In the genomic region with DNA sequence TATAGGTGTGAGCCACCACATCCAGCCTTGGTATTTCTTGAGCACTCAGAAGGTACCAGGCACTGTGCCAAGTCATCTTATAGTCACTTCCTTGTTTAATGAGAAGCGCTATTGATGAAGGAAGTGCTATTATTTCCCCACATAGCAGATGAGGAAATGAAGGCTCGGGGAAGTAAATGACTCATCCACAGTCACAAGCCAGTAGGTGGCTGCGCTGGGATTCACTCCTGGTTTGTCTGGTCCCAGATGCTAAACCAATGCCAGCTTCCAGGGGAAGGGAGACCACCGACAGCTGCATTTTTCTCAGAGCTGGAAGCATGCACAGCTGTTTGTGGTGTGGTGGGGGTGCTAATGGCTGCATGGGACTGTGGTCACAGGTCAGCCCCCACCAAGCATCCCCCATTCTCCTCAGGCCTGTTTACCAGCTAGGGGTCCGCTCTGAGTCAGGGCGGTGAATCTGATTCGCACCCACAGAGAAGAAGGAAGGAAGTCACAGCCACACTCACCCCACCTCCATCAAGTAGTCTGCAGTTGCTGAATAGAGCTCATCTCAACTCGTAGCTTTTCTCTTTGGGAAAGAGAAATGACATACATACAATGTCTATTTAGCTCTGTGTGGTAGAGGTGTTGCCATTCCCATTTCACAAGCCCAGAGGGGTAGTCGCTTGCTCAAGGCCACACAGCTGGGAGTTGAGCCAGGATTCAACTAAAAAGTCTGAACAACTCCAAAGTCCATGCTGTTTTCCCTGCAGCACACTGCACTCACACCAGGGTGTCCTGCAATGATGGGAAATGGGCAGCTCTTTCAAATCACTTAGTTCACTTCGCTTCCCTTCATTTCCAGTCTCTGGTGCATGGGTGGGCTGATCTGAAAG, we compare ENCODE assay signal across 1 cellular context.
TF ChIP-seq lines count a peak whose summit lies in the region.

No MANE protein-coding gene starts in this region.

TF ChIP-seq in HepG2, 621 proteins besides CTCF, POLR2A, EP300 and RAD21 (continued from another document and continues in another):
- 0 out of 2 replicates have a peak, but pooled peaks have one; percentile 30 for TF ChIP-seq ZNF205 (CRISPR knock-in tag; IDR thresholded peaks at IDR 0.05)
- TF ChIP-seq HMGXB4 (CRISPR knock-in tag; IDR thresholded peaks at IDR 0.05; ENCODE audit: borderline replicate concordance in 1 of 2, low read depth in 1 of 2), result 0 out of 4 replicates have a peak, but pooled peaks of 1 of the 2 experiments have one; percentile 40
- TF ChIP-seq ZFY (CRISPR knock-in tag; IDR thresholded peaks at IDR 0.05), result peak; percentile 39; the same call in 1 of the 2 replicates
- TF ChIP-seq NFE2 (CRISPR knock-in tag; IDR thresholded peaks at IDR 0.05), result no peak
- no peak for TF ChIP-seq ZNF746 (CRISPR knock-in tag; IDR thresholded peaks at IDR 0.05)
- no peak for TF ChIP-seq TRIM24 (CRISPR knock-in tag; IDR thresholded peaks at IDR 0.05)
- TF ChIP-seq SATB2 (CRISPR knock-in tag; IDR thresholded peaks at IDR 0.05), result no peak
- TF ChIP-seq, protein P1, sequence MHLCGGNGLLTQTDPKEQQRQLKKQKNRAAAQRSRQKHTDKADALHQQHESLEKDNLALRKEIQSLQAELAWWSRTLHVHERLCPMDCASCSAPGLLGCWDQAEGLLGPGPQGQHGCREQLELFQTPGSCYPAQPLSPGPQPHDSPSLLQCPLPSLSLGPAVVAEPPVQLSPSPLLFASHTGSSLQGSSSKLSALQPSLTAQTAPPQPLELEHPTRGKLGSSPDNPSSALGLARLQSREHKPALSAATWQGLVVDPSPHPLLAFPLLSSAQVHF (CRISPR knock-in tag; IDR thresholded peaks at IDR 0.05), result no peak
- no peak for TF ChIP-seq KLF12 (CRISPR knock-in tag; IDR thresholded peaks at IDR 0.05; ENCODE audit: borderline replicate concordance)
- TF ChIP-seq NFATC3 (CRISPR knock-in tag; IDR thresholded peaks at IDR 0.05), result no peak
- TF ChIP-seq ZHX2 (IDR thresholded peaks at IDR 0.05; ENCODE audit: low read depth), result no peak
- TF ChIP-seq ZHX2 (CRISPR knock-in tag; IDR thresholded peaks at IDR 0.05; ENCODE audit: borderline replicate concordance), result no peak
- no peak for TF ChIP-seq CSRNP2 (CRISPR knock-in tag; conservative IDR thresholded peaks at IDR 0.05; ENCODE audit: low read depth)
- no peak for TF ChIP-seq ZSCAN22 (CRISPR knock-in tag; IDR thresholded peaks at IDR 0.05)
- no peak for TF ChIP-seq ZNF549 (CRISPR knock-in tag; IDR thresholded peaks at IDR 0.05)
- TF ChIP-seq ZNF781 (CRISPR knock-in tag; IDR thresholded peaks at IDR 0.05; ENCODE audit: borderline replicate concordance, not compliant biosample characterization), result no peak
- TF ChIP-seq JUN (CRISPR knock-in tag; IDR thresholded peaks at IDR 0.05), result no peak
- TF ChIP-seq KDM5A (IDR thresholded peaks at IDR 0.05; ENCODE audit: borderline replicate concordance, low read length), result no peak
- TF ChIP-seq ZNF792 (CRISPR knock-in tag; IDR thresholded peaks at IDR 0.05), result peak; percentile 63; the same call in 1 of the 2 replicates
- no peak for TF ChIP-seq GABPA (IDR thresholded peaks at IDR 0.05; ENCODE audit: low read depth, low read length)
- TF ChIP-seq GABPA (CRISPR knock-in tag; IDR thresholded peaks at IDR 0.05; ENCODE audit: low read depth), result no peak
- peak; percentile 49 for TF ChIP-seq TEAD3 (CRISPR knock-in tag; optimal IDR thresholded peaks at IDR 0.05; ENCODE audit: borderline replicate concordance)
- no peak for TF ChIP-seq PAWR (CRISPR knock-in tag; IDR thresholded peaks at IDR 0.05; ENCODE audit: borderline replicate concordance)
- TF ChIP-seq ZNF547 (CRISPR knock-in tag; IDR thresholded peaks at IDR 0.05), result no peak
- TF ChIP-seq ZNF556 (CRISPR knock-in tag; IDR thresholded peaks at IDR 0.05; ENCODE audit: borderline replicate concordance), result no peak
- no peak for TF ChIP-seq GLI4 (CRISPR knock-in tag; IDR thresholded peaks at IDR 0.05; ENCODE audit: borderline replicate concordance)
- TF ChIP-seq, protein P2, sequence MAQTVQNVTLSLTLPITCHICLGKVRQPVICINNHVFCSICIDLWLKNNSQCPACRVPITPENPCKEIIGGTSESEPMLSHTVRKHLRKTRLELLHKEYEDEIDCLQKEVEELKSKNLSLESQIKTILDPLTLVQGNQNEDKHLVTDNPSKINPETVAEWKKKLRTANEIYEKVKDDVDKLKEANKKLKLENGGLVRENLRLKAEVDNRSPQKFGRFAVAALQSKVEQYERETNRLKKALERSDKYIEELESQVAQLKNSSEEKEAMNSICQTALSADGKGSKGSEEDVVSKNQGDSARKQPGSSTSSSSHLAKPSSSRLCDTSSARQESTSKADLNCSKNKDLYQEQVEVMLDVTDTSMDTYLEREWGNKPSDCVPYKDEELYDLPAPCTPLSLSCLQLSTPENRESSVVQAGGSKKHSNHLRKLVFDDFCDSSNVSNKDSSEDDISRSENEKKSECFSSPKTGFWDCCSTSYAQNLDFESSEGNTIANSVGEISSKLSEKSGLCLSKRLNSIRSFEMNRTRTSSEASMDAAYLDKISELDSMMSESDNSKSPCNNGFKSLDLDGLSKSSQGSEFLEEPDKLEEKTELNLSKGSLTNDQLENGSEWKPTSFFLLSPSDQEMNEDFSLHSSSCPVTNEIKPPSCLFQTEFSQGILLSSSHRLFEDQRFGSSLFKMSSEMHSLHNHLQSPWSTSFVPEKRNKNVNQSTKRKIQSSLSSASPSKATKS (CRISPR knock-in tag; IDR thresholded peaks at IDR 0.05), result no peak
- TF ChIP-seq ZNF616 (CRISPR knock-in tag; IDR thresholded peaks at IDR 0.05; ENCODE audit: low read depth), result no peak
- TF ChIP-seq TRIM22 (IDR thresholded peaks at IDR 0.05), result no peak
- TF ChIP-seq NFIC (IDR thresholded peaks at IDR 0.05; ENCODE audit: low read length), result peak; percentile 51; the same call in 1 of the 2 replicates
- TF ChIP-seq POLR2AphosphoS2 (IDR thresholded peaks at IDR 0.05; ENCODE audit: low read depth, low read length), result no peak
- TF ChIP-seq ZNF331 (CRISPR knock-in tag; IDR thresholded peaks at IDR 0.05), result peak; percentile 39; the same call in 1 of the 2 replicates
- no peak for TF ChIP-seq ZNF136 (CRISPR knock-in tag; IDR thresholded peaks at IDR 0.05; ENCODE audit: low read depth)
- TF ChIP-seq, protein P3, sequence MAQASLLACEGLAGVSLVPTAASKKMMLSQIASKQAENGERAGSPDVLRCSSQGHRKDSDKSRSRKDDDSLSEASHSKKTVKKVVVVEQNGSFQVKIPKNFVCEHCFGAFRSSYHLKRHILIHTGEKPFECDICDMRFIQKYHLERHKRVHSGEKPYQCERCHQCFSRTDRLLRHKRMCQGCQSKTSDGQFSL (CRISPR knock-in tag; IDR thresholded peaks at IDR 0.05), result no peak
- TF ChIP-seq, protein P4, sequence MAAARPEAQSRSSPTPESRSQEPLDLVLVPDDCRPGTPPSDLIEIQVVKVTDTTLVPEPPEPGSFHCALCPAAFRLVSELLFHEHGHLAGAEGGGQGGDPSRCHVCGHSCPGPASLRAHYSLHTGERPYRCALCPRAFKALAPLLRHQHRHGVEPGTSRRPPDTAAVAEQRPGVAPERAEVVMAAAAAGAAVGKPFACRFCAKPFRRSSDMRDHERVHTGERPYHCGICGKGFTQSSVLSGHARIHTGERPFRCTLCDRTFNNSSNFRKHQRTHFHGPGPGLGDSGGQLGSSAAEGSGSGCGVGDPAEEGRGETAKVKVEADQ (CRISPR knock-in tag; IDR thresholded peaks at IDR 0.05; ENCODE audit: borderline replicate concordance), result no peak
- no peak for TF ChIP-seq RARA (CRISPR knock-in tag; IDR thresholded peaks at IDR 0.05)
- TF ChIP-seq SOX6 (IDR thresholded peaks at IDR 0.05), result no peak
- TF ChIP-seq SOX6 (CRISPR knock-in tag; IDR thresholded peaks at IDR 0.05), result peak; percentile 41; the same call in 1 of the 2 replicates
- TF ChIP-seq ZNF772 (CRISPR knock-in tag; IDR thresholded peaks at IDR 0.05), result 0 out of 2 replicates have a peak, but pooled peaks have one; percentile 16
- peak; percentile 40; the same call in 1 of the 2 replicates for TF ChIP-seq SOX5 (CRISPR knock-in tag; IDR thresholded peaks at IDR 0.05; ENCODE audit: borderline replicate concordance)
- TF ChIP-seq, protein P5, sequence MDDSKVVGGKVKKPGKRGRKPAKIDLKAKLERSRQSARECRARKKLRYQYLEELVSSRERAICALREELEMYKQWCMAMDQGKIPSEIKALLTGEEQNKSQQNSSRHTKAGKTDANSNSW (CRISPR knock-in tag; IDR thresholded peaks at IDR 0.05; ENCODE audit: borderline replicate concordance), result no peak
- TF ChIP-seq, protein P6, sequence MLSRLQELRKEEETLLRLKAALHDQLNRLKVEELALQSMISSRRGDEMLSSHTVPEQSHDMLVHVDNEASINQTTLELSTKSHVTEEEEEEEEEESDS (CRISPR knock-in tag; IDR thresholded peaks at IDR 0.05; ENCODE audit: borderline replicate concordance), result no peak
- no peak for TF ChIP-seq TP53 (CRISPR knock-in tag; conservative IDR thresholded peaks at IDR 0.05)
- no peak for TF ChIP-seq CBX2 (IDR thresholded peaks at IDR 0.05; ENCODE audit: low read depth, low read length)
- TF ChIP-seq CBX2 (CRISPR knock-in tag; IDR thresholded peaks at IDR 0.05; ENCODE audit: low read depth), result no peak
- no peak for TF ChIP-seq ZMYM4 (CRISPR knock-in tag; IDR thresholded peaks at IDR 0.05)
- no peak for TF ChIP-seq RFX1 (IDR thresholded peaks at IDR 0.05)
